In the genomic region with DNA sequence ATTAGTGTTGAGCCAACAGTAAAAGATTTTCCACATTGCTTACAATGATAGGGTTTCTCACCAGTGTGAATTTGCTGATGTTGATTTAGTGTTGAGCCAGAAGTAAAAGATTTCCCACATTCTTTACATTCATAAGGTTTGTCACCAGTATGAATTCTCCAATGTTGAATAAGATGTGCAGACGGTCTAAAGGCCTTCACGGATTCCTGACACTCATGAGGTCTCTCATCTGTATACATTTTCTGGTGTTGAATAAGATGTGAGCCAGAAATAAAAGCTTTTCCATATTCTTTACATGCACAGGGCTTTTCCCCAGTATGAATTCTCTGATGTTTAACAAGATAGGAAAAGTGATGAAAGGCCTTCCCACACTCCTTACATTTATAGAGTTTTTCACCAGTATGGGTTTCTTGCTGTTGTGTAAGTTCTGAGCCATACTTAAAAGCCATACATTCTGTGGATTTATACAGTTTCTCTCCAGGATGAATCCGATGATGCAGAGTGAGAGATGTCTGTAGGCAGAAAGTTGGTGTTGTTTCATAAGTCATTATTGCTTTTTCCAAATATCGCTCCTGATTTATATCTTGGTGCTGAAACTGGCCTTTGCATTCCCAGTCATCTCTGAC, we compare ENCODE assay signal across 1 cellular context.
TF ChIP-seq lines count a peak whose summit lies in the region.

No MANE protein-coding gene starts in this region.

TF ChIP-seq in GM23338, 12 proteins besides CTCF, POLR2A, EP300 and RAD21 (continued from another document):
- TF ChIP-seq ZNF462 (CRISPR knock-in tag; IDR thresholded peaks at IDR 0.05) (no peak), EZH2 (IDR thresholded peaks at IDR 0.05; ENCODE audit: low read depth, unreplicated experiment) (no peak), CREB1 (CRISPR knock-in tag; IDR thresholded peaks at IDR 0.05; ENCODE audit: low read depth) (no peak), ZNF331 (CRISPR knock-in tag; IDR thresholded peaks at IDR 0.05; ENCODE audit: low read depth) (no peak), ZNF114 (CRISPR knock-in tag; IDR thresholded peaks at IDR 0.05) (no peak), REST (IDR thresholded peaks at IDR 0.05; ENCODE audit: unreplicated experiment) (no peak), JUNB (IDR thresholded peaks at IDR 0.05; ENCODE audit: unreplicated experiment) (no peak), POLR2AphosphoS5 (IDR thresholded peaks at IDR 0.05; ENCODE audit: low read depth) (no peak), EZH2phosphoT487 (IDR thresholded peaks at IDR 0.05; ENCODE audit: unreplicated experiment) (no peak), ETS1 (IDR thresholded peaks at IDR 0.05) (no peak), NANOG (IDR thresholded peaks at IDR 0.05; ENCODE audit: borderline replicate concordance) (no peak)
